14 cellular contexts compared by ENCODE assay signal in the genomic region with DNA sequence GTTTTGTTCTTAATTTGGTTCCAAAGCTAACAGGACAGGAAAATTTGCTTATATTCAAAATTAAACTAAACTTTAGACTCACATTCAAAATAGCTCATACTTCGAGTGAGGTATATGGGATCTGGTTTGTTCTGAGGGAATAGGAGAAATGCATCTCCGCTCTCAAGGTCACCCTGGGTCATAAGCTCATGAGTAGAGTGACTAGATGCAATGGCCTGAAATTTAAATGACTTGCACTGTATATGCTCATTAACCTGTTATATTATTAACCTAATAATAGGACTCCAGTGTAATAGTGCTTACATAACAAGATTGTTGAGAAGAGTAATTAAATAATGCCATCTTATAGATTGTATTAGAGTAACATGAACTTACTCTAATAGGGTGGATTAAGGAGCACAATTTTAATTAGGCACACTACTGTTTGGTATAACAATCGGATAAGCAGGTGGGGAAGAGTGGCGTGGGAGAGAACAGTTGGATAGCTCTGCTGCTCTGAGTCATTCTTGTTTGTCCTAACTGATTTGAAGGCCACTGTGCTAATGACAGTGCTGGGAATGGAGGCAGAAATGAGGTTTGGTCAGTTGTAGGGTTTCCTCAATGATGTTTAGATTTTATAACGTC. TPM values are rescaled to one million over a fixed set of nuclear protein-coding genes. Genes with fewer than 3 reads are reported as not detected.
DNase-seq lines count a peak whose midpoint lies in the region; ATAC-seq and TF ChIP-seq lines count a peak whose summit lies in the region.
"Had no signal": no experiment of that assay in that cellular context is flagged by ENCODE, and none has a peak within 500 bp of the region (broad histone marks: within the 10 kb centered on the region; RNA-seq: fewer than 3 reads in every experiment).

No MANE protein-coding gene starts in this region.

- H3K27ac Mint-ChIP-seq in brain: peak overlapping the region; percentile 11 to 57 (median 21)
- no peak overlapping the region for H3K27ac Mint-ChIP-seq in activated naive CD4-positive, alpha-beta T cell treated with anti-CD3 and anti-CD28 coated beads, Interleukin-2, amount 50 U/mL, for 72 hours
- H3K27ac Mint-ChIP-seq: activated CD8-positive, alpha-beta memory T cell treated with anti-CD3 and anti-CD28 coated beads, Interleukin-2, amount 10 ng/mL, durations not matched to agents 7 days and 5 days; T-helper 1 cell treated with Interleukin-12 subunit alpha and Interleukin-12 subunit beta and Interleukin-4 antibody, amounts not matched to agents 30 μg/mL and 1 μg/mL, for 36 hours had no signal

- H3K9me3 Mint-ChIP-seq in brain: peaks cover 10 to 20% (median 13%) of the 10 kb centered on the region in 5 experiments
- no peaks in the 10 kb centered on the region for H3K9me3 Mint-ChIP-seq in activated naive CD4-positive, alpha-beta T cell treated with anti-CD3 and anti-CD28 coated beads, Interleukin-2, amount 50 U/mL, for 72 hours
- no peaks in the 10 kb centered on the region for H3K9me3 Mint-ChIP-seq in activated T-cell treated with anti-CD3 and anti-CD28 coated beads, Interleukin-2, amount 50 U/mL, for 4 hours

- DNase-seq in Right ventricle myocardium inferior (ENCODE audit: missing footprints): peak; percentile 13
- DNase-seq in cardiac septum (ENCODE audit: low spot score): no peak
- DNase-seq in lung microvascular endothelial cell (ENCODE audit: low read depth in 2 of 2): peak; percentile 73 to 85
- DNase-seq in NCI-H2196 treated with DMSO at 0.1 percent for 48 hours (lab: John Stamatoyannopoulos, UW; ENCODE audit: unreplicated experiment): no peak
- no peak for DNase-seq in activated naive CD4-positive, alpha-beta T cell treated with anti-CD3 and anti-CD28 coated beads, Interleukin-2, amount 50 U/mL, for 72 hours (ENCODE audit: low spot score in 2 of 2)
- DNase-seq in activated T-cell treated with anti-CD3 and anti-CD28 coated beads, Interleukin-2, amount 50 U/mL, for 4 hours: no peak
- DNase-seq: activated CD8-positive, alpha-beta memory T cell treated with anti-CD3 and anti-CD28 coated beads, Interleukin-2, amount 10 ng/mL, durations not matched to agents 7 days and 5 days; GOT3; Kasumi-1; NCI-H748 treated with DMSO at 0.1 percent for 48 hours; ovary had no signal

- peak overlapping the region in 4 of 5 experiments; percentile 19 to 60 (median 42) for H3K4me3 Mint-ChIP-seq in brain
- no peak overlapping the region for H3K4me3 Mint-ChIP-seq in activated T-cell treated with anti-CD3 and anti-CD28 coated beads, Interleukin-2, amount 50 U/mL, for 4 hours
- H3K4me3 Mint-ChIP-seq: activated CD8-positive, alpha-beta memory T cell treated with anti-CD3 and anti-CD28 coated beads, Interleukin-2, amount 10 ng/mL, durations not matched to agents 7 days and 5 days; T-helper 1 cell treated with Interleukin-12 subunit alpha and Interleukin-12 subunit beta and Interleukin-4 antibody, amounts not matched to agents 30 μg/mL and 1 μg/mL, for 36 hours had no signal

- no peaks in the 10 kb centered on the region for H3K27me3 Mint-ChIP-seq in brain
- no peaks in the 10 kb centered on the region for H3K27me3 Mint-ChIP-seq in activated T-cell treated with anti-CD3 and anti-CD28 coated beads, Interleukin-2, amount 50 U/mL, for 4 hours (ENCODE audit: low read depth)
- H3K27me3 Mint-ChIP-seq: activated CD8-positive, alpha-beta memory T cell treated with anti-CD3 and anti-CD28 coated beads, Interleukin-2, amount 10 ng/mL, durations not matched to agents 7 days and 5 days had no signal

- peaks cover 76% of the 10 kb centered on the region for H3K36me3 Mint-ChIP-seq in brain
- peaks cover 19 to 44% of the 10 kb centered on the region in 2 donors for H3K36me3 Mint-ChIP-seq in activated naive CD4-positive, alpha-beta T cell treated with anti-CD3 and anti-CD28 coated beads, Interleukin-2, amount 50 U/mL, for 72 hours
- H3K36me3 Mint-ChIP-seq in activated T-cell treated with anti-CD3 and anti-CD28 coated beads, Interleukin-2, amount 50 U/mL, for 4 hours (ENCODE audit: insufficient read depth): peaks cover 31% of the 10 kb centered on the region

- ATAC-seq in Right ventricle myocardium inferior (no peak), HG03175 (IDR thresholded peaks at IDR 0.05; ENCODE audit: unreplicated experiment) (no peak)
- ATAC-seq in activated naive CD4-positive, alpha-beta T cell treated with anti-CD3 and anti-CD28 coated beads, Interleukin-2, amount 50 U/mL, for 72 hours: no peak
- no peak for ATAC-seq in activated T-cell treated with anti-CD3 and anti-CD28 coated beads, Interleukin-2, amount 50 U/mL, for 4 hours
- ATAC-seq: activated CD8-positive, alpha-beta memory T cell treated with anti-CD3 and anti-CD28 coated beads, Interleukin-2, amount 10 ng/mL, durations not matched to agents 7 days and 5 days had no signal

- intact Hi-C loops in Right ventricle myocardium inferior (cut with DNase I): no loop called here
- intact Hi-C loops in cardiac septum (cut with DNase I): no loop called here

- peaks cover 80% of the 10 kb centered on the region for H3K4me1 Mint-ChIP-seq in brain
- peaks cover 61% of the 10 kb centered on the region for H3K4me1 Mint-ChIP-seq in activated T-cell treated with anti-CD3 and anti-CD28 coated beads, Interleukin-2, amount 50 U/mL, for 4 hours (ENCODE audit: low read depth)

- no peak for TF ChIP-seq CTCF in brain (conservative IDR thresholded peaks at IDR 0.05)

RNA-seq across cellular contexts. Expression of a gene that starts 5.2 kb away (rescaled TPM):
- total RNA-seq in Right ventricle myocardium inferior (21.2 TPM), cardiac septum (35.1 TPM), lung microvascular endothelial cell (27.0 and 46.0 TPM in 2 replicates)
- 4.6 TPM for polyA plus RNA-seq in brain (ENCODE audit: insufficient read depth, low read depth, low replicate concordance)
- 100 to 1,000 TPM in 1 of 2 donors, 10 to 100 TPM in 1; 97.7 to 157 TPM for total RNA-seq in activated naive CD4-positive, alpha-beta T cell treated with anti-CD3 and anti-CD28 coated beads, Interleukin-2, amount 50 U/mL, for 72 hours
- 10 to 100 TPM; 44.2 to 48.1 (median 46.7) TPM for total RNA-seq in activated T-cell treated with anti-CD3 and anti-CD28 coated beads, Interleukin-2, amount 50 U/mL, for 4 hours

RNA-seq across cellular contexts. Expression of a gene that starts 15.0 kb away (rescaled TPM):
- total RNA-seq in Right ventricle myocardium inferior: 9.7 TPM
- 9.6 TPM for total RNA-seq in cardiac septum
- polyA plus RNA-seq in brain (ENCODE audit: insufficient read depth, low read depth, low replicate concordance): 29.0 TPM
- total RNA-seq in lung microvascular endothelial cell: 27.9 and 35.3 TPM in 2 replicates
- total RNA-seq in activated naive CD4-positive, alpha-beta T cell treated with anti-CD3 and anti-CD28 coated beads, Interleukin-2, amount 50 U/mL, for 72 hours: 10 to 100 TPM; 47.7 to 58.3 TPM
- 10 to 100 TPM; 68.8 to 79.1 (median 72.6) TPM for total RNA-seq in activated T-cell treated with anti-CD3 and anti-CD28 coated beads, Interleukin-2, amount 50 U/mL, for 4 hours

RNA-seq across cellular contexts. Expression of a gene that starts 23.9 kb away (rescaled TPM):
- total RNA-seq in Right ventricle myocardium inferior (23.9 TPM), cardiac septum (31.5 TPM), lung microvascular endothelial cell (63.6 and 95.6 TPM in 2 replicates)
- 57.3 TPM for polyA plus RNA-seq in brain (ENCODE audit: insufficient read depth, low read depth, low replicate concordance)
- total RNA-seq in activated naive CD4-positive, alpha-beta T cell treated with anti-CD3 and anti-CD28 coated beads, Interleukin-2, amount 50 U/mL, for 72 hours: 10 to 100 TPM; 37.6 to 42.3 TPM
- 10 to 100 TPM; 32.0 to 35.3 (median 35.1) TPM for total RNA-seq in activated T-cell treated with anti-CD3 and anti-CD28 coated beads, Interleukin-2, amount 50 U/mL, for 4 hours

RNA-seq across cellular contexts. Expression of a gene that starts 47.8 kb away (rescaled TPM):
- total RNA-seq in Right ventricle myocardium inferior (80.2 TPM), cardiac septum (202 TPM), lung microvascular endothelial cell (9.8 and 23.6 TPM in 2 replicates)
- 25.6 TPM for polyA plus RNA-seq in brain (ENCODE audit: insufficient read depth, low read depth, low replicate concordance)
- total RNA-seq in activated naive CD4-positive, alpha-beta T cell treated with anti-CD3 and anti-CD28 coated beads, Interleukin-2, amount 50 U/mL, for 72 hours: 1 to 10 TPM in 1 of 2 donors, under 1 TPM in 1; 0.34 to 1.8 TPM
- total RNA-seq in activated T-cell treated with anti-CD3 and anti-CD28 coated beads, Interleukin-2, amount 50 U/mL, for 4 hours: under 1 TPM; 0.26 to 0.79 (median 0.56) TPM

Comparison
In these comparisons a context has a peak if more than half of its experiments do, and no peak if none do; other contexts are left out.
1. DNase-seq: peak in Right ventricle myocardium inferior (single experiment) and lung microvascular endothelial cell (2 of 2); none in cardiac septum (single experiment), NCI-H2196 treated with DMSO at 0.1 percent for 48 hours (single experiment), activated naive CD4-positive, alpha-beta T cell treated with anti-CD3 and anti-CD28 coated beads, Interleukin-2, amount 50 U/mL, for 72 hours (0 of 2) and activated T-cell treated with anti-CD3 and anti-CD28 coated beads, Interleukin-2, amount 50 U/mL, for 4 hours (single experiment).
2. H3K27ac Mint-ChIP-seq: peak in brain (5 of 5); none in activated naive CD4-positive, alpha-beta T cell treated with anti-CD3 and anti-CD28 coated beads, Interleukin-2, amount 50 U/mL, for 72 hours (0 of 2).